ENCODE assay signal across 21 cellular contexts in genomic region chr7:156168434-156168833, GRCh38.
"Had no signal": no experiment of that assay in that cellular context is flagged by ENCODE, and none has a peak within 500 bp of the region (broad histone marks: within the 10 kb centered on the region; RNA-seq: fewer than 3 reads in every experiment).

No MANE protein-coding gene starts in this region.

- DNase-seq: KBM-7, MV-4-11, NCI-H1048, NCI-H1105, NCI-H1417, NCI-H1436 treated with DMSO at 0.1 percent for 48 hours, NCI-H1694, NCI-H2029, NCI-H2081 treated with DMSO at 0.1 percent for 48 hours, NCI-H2171, NCI-H226, NCI-H446, NCI-H510A, NCI-H524 treated with DMSO at 0.1 percent for 48 hours, NCI-H69, NCI-H774, Right ventricle myocardium superior, RPMI8226, SIG-M5 had no signal

- H3K9me3 ChIP-seq: SJSA1 had no signal

- H3K4me3 ChIP-seq: SJSA1, SK-N-MC had no signal

- H3K27ac ChIP-seq: SJSA1, SK-N-MC had no signal

- H3K4me1 ChIP-seq: SJSA1 had no signal

- H3K36me3 ChIP-seq: SJSA1 had no signal
